16 cellular contexts compared by ENCODE assay signal in the genomic region with DNA sequence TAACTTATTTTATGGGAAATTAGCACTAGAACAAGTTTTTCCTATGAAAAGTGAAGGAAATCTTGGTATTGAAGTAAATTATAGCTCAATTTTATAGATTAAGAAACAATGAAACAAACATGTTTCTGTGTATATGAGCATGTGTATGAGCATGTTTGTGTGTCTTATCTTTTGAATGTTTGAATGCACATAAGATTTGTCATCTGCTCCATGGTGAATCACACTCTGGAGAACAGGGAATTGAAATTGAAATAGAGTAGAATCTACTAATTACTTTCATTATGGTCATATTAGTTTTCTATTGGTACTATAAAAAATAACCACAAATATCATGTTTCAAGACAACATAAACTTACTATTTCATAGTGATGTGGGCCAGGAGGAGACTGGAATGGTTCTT.
"Had no signal": no experiment of that assay in that cellular context is flagged by ENCODE, and none has a peak within 500 bp of the region (broad histone marks: within the 10 kb centered on the region; RNA-seq: fewer than 3 reads in every experiment).

No MANE protein-coding gene starts in this region.

- H3K27ac ChIP-seq: heart right ventricle, ovary, psoas muscle, stomach, upper lobe of left lung had no signal

- H3K4me3 ChIP-seq: heart right ventricle, ovary, psoas muscle, stomach, upper lobe of left lung had no signal

- H3K4me1 ChIP-seq: heart right ventricle, psoas muscle, stomach, upper lobe of left lung had no signal

- H3K36me3 ChIP-seq: heart right ventricle, ovary, stomach, upper lobe of left lung had no signal

- H3K9me3 ChIP-seq: heart right ventricle, ovary, psoas muscle, stomach, upper lobe of left lung had no signal

- DNase-seq: activated CD4-positive, alpha-beta T cell treated with anti-CD3 and anti-CD28 coated beads, Interleukin-2, amount 50 U/mL, for 4 hours; activated gamma-delta T cell; caudate nucleus; endodermal cell; erythroblast; heart right ventricle; immature natural killer cell; left ventricle myocardium superior; naive B cell; ovary; psoas muscle; right cardiac atrium; small intestine; stimulated activated CD4-positive, alpha-beta T cell treated with anti-CD3 and anti-CD28 coated beads, Interleukin-4, amount 100 ng/mL, for 24 hours; stomach; upper lobe of left lung had no signal

- H3K27me3 ChIP-seq: heart right ventricle, ovary, stomach, upper lobe of left lung had no signal
